ENCODE assay signal across 24 cellular contexts in genomic region chr18:80250740-80251364, GRCh38. TPM values are rescaled to one million over a fixed set of nuclear protein-coding genes. Genes with fewer than 3 reads are reported as not detected.
"Had no signal": no experiment of that assay in that cellular context is flagged by ENCODE, and none has a peak within 500 bp of the region (broad histone marks: within the 10 kb centered on the region; RNA-seq: fewer than 3 reads in every experiment).

No MANE protein-coding gene starts in this region.

- H3K4me3 Mint-ChIP-seq: activated B cell treated with CpG ODN at 0.5 μM for 24 hours; activated CD4-positive, alpha-beta memory T cell treated with anti-CD3 and anti-CD28 coated beads, Interleukin-2, amount 10 ng/mL, durations not matched to agents 7 days and 5 days; activated CD8-positive, alpha-beta memory T cell treated with anti-CD3 and anti-CD28 coated beads, Interleukin-2, amount 10 ng/mL, durations not matched to agents 7 days and 5 days; activated naive CD4-positive, alpha-beta T cell treated with anti-CD3 and anti-CD28 coated beads, Interleukin-2, amount 10 ng/mL, durations not matched to agents 7 days and 5 days; activated naive CD8-positive, alpha-beta T cell treated with anti-CD3 and anti-CD28 coated beads for 36 hours; activated T-cell treated with anti-CD3 and anti-CD28 coated beads, Interleukin-2, amount 50 U/mL, for 72 hours; T-helper 17 cell had no signal

- DNase-seq: activated B cell treated with CpG ODN at 0.5 μM for 24 hours; activated CD4-positive, alpha-beta memory T cell treated with anti-CD3 and anti-CD28 coated beads, Interleukin-2, amount 10 ng/mL, durations not matched to agents 7 days and 5 days; activated CD4-positive, alpha-beta T cell treated with anti-CD3 and anti-CD28 coated beads, Interleukin-2, amount 50 U/mL, for 1 hour; activated CD8-positive, alpha-beta memory T cell treated with anti-CD3 and anti-CD28 coated beads, Interleukin-2, amount 10 ng/mL, durations not matched to agents 7 days and 5 days; activated gamma-delta T cell treated with Interleukin-2 at 50 U/mL for 16 hours; activated naive CD4-positive, alpha-beta T cell treated with anti-CD3 and anti-CD28 coated beads, Interleukin-2, amount 10 ng/mL, durations not matched to agents 7 days and 5 days; activated naive CD8-positive, alpha-beta T cell treated with anti-CD3 and anti-CD28 coated beads for 36 hours; activated T-cell treated with anti-CD3 and anti-CD28 coated beads, Interleukin-2, amount 50 U/mL, for 72 hours; brain microvascular endothelial cell; Karpas-422; MM.1S; NCI-H1105; NCI-H1436; NCI-H1694 treated with DMSO at 0.1 percent for 48 hours; NCI-H2029 treated with DMSO at 0.1 percent for 48 hours; NCI-H345; NCI-H510A; NCI-H526 treated with DMSO at 0.1 percent for 48 hours; SIG-M5; T-helper 17 cell; T-helper 9 cell had no signal

- H3K9me3 Mint-ChIP-seq: activated B cell treated with CpG ODN at 0.5 μM for 24 hours; activated CD4-positive, alpha-beta memory T cell treated with anti-CD3 and anti-CD28 coated beads, Interleukin-2, amount 10 ng/mL, durations not matched to agents 7 days and 5 days; activated naive CD8-positive, alpha-beta T cell treated with anti-CD3 and anti-CD28 coated beads for 36 hours; activated T-cell treated with anti-CD3 and anti-CD28 coated beads, Interleukin-2, amount 50 U/mL, for 72 hours; activated T-helper 2 cell treated with anti-CD3 and anti-CD28 coated beads, Interferon-gamma antibody, Interleukin-2, Interleukin-4, amounts not matched to agents 10 μg/mL and 5 μg/mL and 100 μg/mL, durations not matched to agents 14 hours and 24 hours and 36 hours had no signal

- H3K27ac ChIP-seq: brain microvascular endothelial cell, cardiac muscle cell had no signal

- H3K27ac Mint-ChIP-seq: activated B cell treated with CpG ODN at 0.5 μM for 24 hours; activated CD4-positive, alpha-beta memory T cell treated with anti-CD3 and anti-CD28 coated beads, Interleukin-2, amount 10 ng/mL, durations not matched to agents 7 days and 5 days; activated CD8-positive, alpha-beta memory T cell treated with anti-CD3 and anti-CD28 coated beads, Interleukin-2, amount 10 ng/mL, durations not matched to agents 7 days and 5 days; activated naive CD4-positive, alpha-beta T cell treated with anti-CD3 and anti-CD28 coated beads, Interleukin-2, amount 10 ng/mL, durations not matched to agents 7 days and 5 days; activated naive CD8-positive, alpha-beta T cell treated with anti-CD3 and anti-CD28 coated beads for 36 hours; activated T-cell treated with anti-CD3 and anti-CD28 coated beads, Interleukin-2, amount 50 U/mL, for 72 hours; activated T-helper 2 cell treated with anti-CD3 and anti-CD28 coated beads, Interferon-gamma antibody, Interleukin-2, Interleukin-4, amounts not matched to agents 10 μg/mL and 5 μg/mL and 100 μg/mL, durations not matched to agents 14 hours and 24 hours and 36 hours; T-helper 17 cell had no signal

- H3K4me1 Mint-ChIP-seq: T-helper 17 cell had no signal

- ATAC-seq: activated CD8-positive, alpha-beta memory T cell treated with anti-CD3 and anti-CD28 coated beads, Interleukin-2, amount 10 ng/mL, durations not matched to agents 7 days and 5 days; activated T-cell treated with anti-CD3 and anti-CD28 coated beads, Interleukin-2, amount 50 U/mL, for 72 hours; K562; T-helper 17 cell had no signal

- H3K36me3 Mint-ChIP-seq: activated CD8-positive, alpha-beta memory T cell treated with anti-CD3 and anti-CD28 coated beads, Interleukin-2, amount 10 ng/mL, durations not matched to agents 7 days and 5 days; activated naive CD4-positive, alpha-beta T cell treated with anti-CD3 and anti-CD28 coated beads, Interleukin-2, amount 10 ng/mL, durations not matched to agents 7 days and 5 days; activated naive CD8-positive, alpha-beta T cell treated with anti-CD3 and anti-CD28 coated beads for 36 hours had no signal

- H3K4me3 ChIP-seq: cardiac muscle cell, K562 had no signal

- H3K36me3 ChIP-seq: brain microvascular endothelial cell, cardiac muscle cell had no signal

- H3K27me3 ChIP-seq: brain microvascular endothelial cell had no signal

RNA-seq across cellular contexts. Expression of gene PARD6G, which starts 3.5 kb away (rescaled TPM):
- total RNA-seq: activated B cell treated with CpG ODN at 0.5 μM for 24 hours; activated T-cell treated with anti-CD3 and anti-CD28 coated beads, Interleukin-2, amount 50 U/mL, for 72 hours had no signal
